ENCODE assay signal across 8 cellular contexts in genomic region chr12:68373836-68374314, GRCh38. TPM values are rescaled to one million over a fixed set of nuclear protein-coding genes. Genes with fewer than 3 reads are reported as not detected.
A peak's percentile ranks its signal among the peaks of the same experiment; 100 is the strongest.
DNase-seq lines count a peak whose midpoint lies in the region; ATAC-seq, FAIRE-seq and TF ChIP-seq lines count a peak whose summit lies in the region.

No MANE protein-coding gene starts in this region.

- no peaks in the 10 kb centered on the region for H3K27me3 ChIP-seq in PC-9 (ENCODE audit: insufficient read depth, low read depth)

- H3K36me3 ChIP-seq in PC-9 (ENCODE audit: low read depth) = no peaks in the 10 kb centered on the region

- H3K9me3 ChIP-seq in PC-9 (ENCODE audit: insufficient read depth, low read depth) = no peaks in the 10 kb centered on the region

- H3K4me1 ChIP-seq in PC-9 (replicated peaks; ENCODE audit: insufficient read depth) = peaks cover 18% of the 10 kb centered on the region

- peak overlapping the region; percentile 26; the same call in 1 of the 2 replicates for H3K4me2 ChIP-seq in PC-9

- intact Hi-C loops in PC-9 (cut with micrococcal nuclease; ENCODE audit: unreplicated experiment) (no loop called here), natural killer cell (cut with micrococcal nuclease) (no loop called here)

- no peaks in the 10 kb centered on the region for H3K79me2 ChIP-seq in PC-9 (ENCODE audit: low read depth)

- H3K27me3 Mint-ChIP-seq in natural killer cell (ENCODE audit: low read depth in 2 of 2) = no peaks in the 10 kb centered on the region

- no TSS peak for BruUV-seq in PC-9 (replicated peaks; lab: Mats Ljungman, UMichigan)

- H2AFZ ChIP-seq in PC-9 = no peak overlapping the region

- no peak overlapping the region for H3K4me3 Mint-ChIP-seq in natural killer cell

- ATAC-seq in GM18861 (IDR thresholded peaks at IDR 0.05; ENCODE audit: unreplicated experiment) (peak; percentile 14), HG02798 (IDR thresholded peaks at IDR 0.05; ENCODE audit: poor library complexity, unreplicated experiment) (peak; percentile 36), natural killer cell (peak; percentile 18 to 38 (median 27))

- peak overlapping the region; percentile 48 to 73 for H3K27ac Mint-ChIP-seq in natural killer cell

- H4K20me1 ChIP-seq in PC-9 (ENCODE audit: insufficient read depth) = no peaks in the 10 kb centered on the region

- DNase-seq in PC-9 = no peak
- DNase-seq in natural killer cell = no peak
- DNase-seq in retina = no peak
- no peak for DNase-seq in NCI-H146 (lab: John Stamatoyannopoulos, UW)
- DNase-seq in HTR-8/SVneo (ENCODE audit: insufficient read length, low spot score) = no peak
- no peak for DNase-seq in RCC 7860 (ENCODE audit: low spot score)

- no peaks in the 10 kb centered on the region for H3K9me3 Mint-ChIP-seq in natural killer cell

- TF ChIP-seq CTCF in PC-9 (conservative IDR thresholded peaks at IDR 0.05) (no peak), natural killer cell (IDR thresholded peaks at IDR 0.05) (no peak)

- H3K36me3 Mint-ChIP-seq in natural killer cell = no peaks in the 10 kb centered on the region

- peaks cover 6% of the 10 kb centered on the region; the same call in 1 of the 2 replicates for H3F3A ChIP-seq in PC-9 (ENCODE audit: insufficient read depth, low read depth)

- H3K9me2 ChIP-seq in PC-9 (ENCODE audit: insufficient read depth) = no peaks in the 10 kb centered on the region

- CTCF ChIA-PET in PC-9 (lab: Charles Lee) = no interaction called here

- POLR2A ChIA-PET in PC-9 (lab: Charles Lee; ENCODE audit: unreplicated experiment) = interaction anchor here (0.7 kb wide), 1 partner anchor 679 kb away, joined by 3 read pairs; no protein-coding TSS in a partner anchor

- H3K4me3 ChIP-seq in PC-9 = no peak overlapping the region

- FAIRE-seq in HTR-8/SVneo (lab: Jason Lieb, UNC) = no peak
- no peak for FAIRE-seq in RCC 7860 (lab: Jason Lieb, UNC)

- peaks cover 84 to 86% of the 10 kb centered on the region in 2 donors for H3K4me1 Mint-ChIP-seq in natural killer cell

- no peak overlapping the region for H3K27ac ChIP-seq in PC-9

RNA-seq across cellular contexts. Expression of gene MDM1, which starts 41.7 kb away (rescaled TPM):
- total RNA-seq in PC-9 (2021) = 9.5 and 14.0 TPM in 2 replicates
- total RNA-seq in natural killer cell = 10 to 100 TPM; 21.3 to 36.2 (median 26.5) TPM
